In genomic region chr1:25570798-25571521, GRCh38 we compare ENCODE assay signal across 19 cellular contexts.
"Had no signal": no experiment of that assay in that cellular context is flagged by ENCODE, and none has a peak within 500 bp of the region (broad histone marks: within the 10 kb centered on the region; RNA-seq: fewer than 3 reads in every experiment).

No MANE protein-coding gene starts in this region.

- H3K4me3 Mint-ChIP-seq: activated CD4-positive, alpha-beta T cell treated with anti-CD3 and anti-CD28 coated beads for 36 hours; effector memory CD8-positive, alpha-beta T cell; immature natural killer cell; mesothelial cell of epicardium; WTC11 had no signal

- H3K27me3 Mint-ChIP-seq: activated CD4-positive, alpha-beta T cell treated with anti-CD3 and anti-CD28 coated beads for 36 hours; effector memory CD8-positive, alpha-beta T cell had no signal

- FAIRE-seq: TTC549 had no signal

- H3K9me3 Mint-ChIP-seq: activated naive CD4-positive, alpha-beta T cell treated with anti-CD3 and anti-CD28 coated beads, Interleukin-2, amount 50 U/mL, for 72 hours; effector memory CD8-positive, alpha-beta T cell; immature natural killer cell; mesothelial cell of epicardium; WTC11 had no signal

- H3K27ac Mint-ChIP-seq: activated CD4-positive, alpha-beta T cell treated with anti-CD3 and anti-CD28 coated beads for 36 hours; activated naive CD4-positive, alpha-beta T cell treated with anti-CD3 and anti-CD28 coated beads, Interleukin-2, amount 50 U/mL, for 72 hours; WTC11 had no signal

- H3K27ac ChIP-seq: cardiac muscle cell, right atrium auricular region had no signal

- H3K36me3 Mint-ChIP-seq: activated naive CD4-positive, alpha-beta T cell treated with anti-CD3 and anti-CD28 coated beads, Interleukin-2, amount 50 U/mL, for 72 hours; mesothelial cell of epicardium; WTC11 had no signal

- H3K27me3 ChIP-seq: cardiac muscle cell, esophagus squamous epithelium, right atrium auricular region had no signal

- H3K9me3 ChIP-seq: esophagus squamous epithelium, prostate gland, right atrium auricular region had no signal

- ATAC-seq: activated CD4-positive, alpha-beta T cell treated with anti-CD3 and anti-CD28 coated beads for 36 hours; activated naive CD4-positive, alpha-beta T cell treated with anti-CD3 and anti-CD28 coated beads, Interleukin-2, amount 50 U/mL, for 72 hours; effector memory CD8-positive, alpha-beta T cell; stimulated activated naive CD8-positive, alpha-beta T cell treated with anti-CD3 and anti-CD28 coated beads, Interleukin-15, Interleukin-2, amounts not matched to agents 100 U/mL and 50 U/mL, for 24 hours; WTC11 had no signal

- H3K36me3 ChIP-seq: cardiac muscle cell, esophagus squamous epithelium, prostate gland, right atrium auricular region had no signal

- DNase-seq: activated CD4-positive, alpha-beta T cell treated with anti-CD3 and anti-CD28 coated beads for 36 hours; activated CD4-positive, alpha-beta T cell treated with anti-CD3 and anti-CD28 coated beads, Interleukin-2, amount 50 U/mL, for 48 hours; activated gamma-delta T cell; amniotic stem cell; dermis blood vessel endothelial cell; effector memory CD8-positive, alpha-beta T cell; esophagus squamous epithelium; immature natural killer cell; stimulated activated naive CD8-positive, alpha-beta T cell treated with anti-CD3 and anti-CD28 coated beads, Interleukin-15, Interleukin-2, amounts not matched to agents 100 U/mL and 50 U/mL, for 24 hours; SW 1271; trophoblast cell had no signal

- H3K4me3 ChIP-seq: cardiac muscle cell, esophagus squamous epithelium, lung, prostate gland, right atrium auricular region had no signal
